26 cellular contexts compared by ENCODE assay signal in the genomic region with DNA sequence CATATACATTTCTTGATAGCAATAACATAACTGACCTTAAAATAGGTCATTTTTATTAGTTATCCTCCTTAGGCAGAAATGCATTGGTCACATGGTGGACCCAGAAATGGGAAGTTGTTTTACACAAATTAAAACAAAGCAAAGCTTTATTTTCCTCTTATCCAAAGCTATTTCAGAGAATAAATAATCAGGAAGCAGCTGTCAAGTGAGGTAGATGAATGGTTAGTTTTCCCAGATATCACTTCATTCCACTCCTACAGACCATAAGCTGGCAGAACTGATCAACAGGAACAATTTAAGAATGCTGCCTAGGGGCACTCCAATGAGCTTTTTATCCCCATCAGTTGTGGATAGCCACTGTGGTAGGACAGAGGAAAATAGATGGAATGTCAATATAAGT. TPM values are rescaled to one million over a fixed set of nuclear protein-coding genes. Genes with fewer than 3 reads are reported as not detected.
DNase-seq lines count a peak whose midpoint lies in the region.
"Had no signal": no experiment of that assay in that cellular context is flagged by ENCODE, and none has a peak within 500 bp of the region (broad histone marks: within the 10 kb centered on the region; RNA-seq: fewer than 3 reads in every experiment).

No MANE protein-coding gene starts in this region.

- DNase-seq in COLO829 (ENCODE audit: low spot score) (peak; percentile 74), SJCRH30 (no peak), foreskin melanocyte (peak; percentile 67), NCI-H1417 (lab: John Stamatoyannopoulos, UW) (no peak)
- DNase-seq in activated CD4-positive, alpha-beta memory T cell treated with anti-CD3 and anti-CD28 coated beads, Interleukin-2, amount 10 ng/mL, durations not matched to agents 7 days and 5 days, result no peak
- no peak for DNase-seq in stimulated activated CD4-positive, alpha-beta T cell treated with anti-CD3 and anti-CD28 coated beads, Interleukin-4, amount 100 ng/mL, for 1 hour
- DNase-seq: 8988T; ACHN; BE2C; C1 segment of cervical spinal cord; CD4-positive, alpha-beta T cell; CD8-positive, alpha-beta T cell; COR-L47; DMS 273 treated with DMSO at 0.1 percent for 48 hours; DMS153; DMS53; DMS79; DND-41; EL; GDM1 had no signal

- no peaks in the 10 kb centered on the region for H3K36me3 ChIP-seq in SJCRH30
- H3K36me3 ChIP-seq: BE2C, BLaER1 had no signal

- peaks cover 2% of the 10 kb centered on the region for H3K4me1 Mint-ChIP-seq in activated CD4-positive, alpha-beta memory T cell treated with anti-CD3 and anti-CD28 coated beads, Interleukin-2, amount 10 ng/mL, durations not matched to agents 7 days and 5 days

- CTCF ChIA-PET in activated CD4-positive, alpha-beta memory T cell treated with anti-CD3 and anti-CD28 coated beads, Interleukin-2, amount 10 ng/mL, durations not matched to agents 7 days and 5 days (lab: Charles Lee), result interaction anchor here (1.0 kb wide), 1 partner anchor 16 kb away, joined by 3 read pairs; the partner anchor contains the start of gene OLIG1

- H3K9me3 ChIP-seq in SJCRH30 (replicated peaks), result no peaks in the 10 kb centered on the region
- H3K9me3 ChIP-seq: BE2C, BLaER1 had no signal

- POLR2A ChIA-PET in activated CD4-positive, alpha-beta memory T cell treated with anti-CD3 and anti-CD28 coated beads, Interleukin-2, amount 10 ng/mL, durations not matched to agents 7 days and 5 days (lab: Charles Lee), result no interaction called here

- H3K4me1 ChIP-seq in SJCRH30, result peaks cover 64% of the 10 kb centered on the region
- H3K4me1 ChIP-seq: BE2C had no signal

- no peak overlapping the region for H3K27ac Mint-ChIP-seq in activated CD4-positive, alpha-beta memory T cell treated with anti-CD3 and anti-CD28 coated beads, Interleukin-2, amount 10 ng/mL, durations not matched to agents 7 days and 5 days
- H3K27ac Mint-ChIP-seq: CD4-positive, alpha-beta T cell; CD8-positive, alpha-beta T cell had no signal

- H3K27me3 Mint-ChIP-seq in activated CD4-positive, alpha-beta memory T cell treated with anti-CD3 and anti-CD28 coated beads, Interleukin-2, amount 10 ng/mL, durations not matched to agents 7 days and 5 days, result peaks cover 39% of the 10 kb centered on the region

- H3K27me3 ChIP-seq in SJCRH30, result no peaks in the 10 kb centered on the region
- H3K27me3 ChIP-seq: BLaER1 had no signal

- H3K4me3 Mint-ChIP-seq in activated CD4-positive, alpha-beta memory T cell treated with anti-CD3 and anti-CD28 coated beads, Interleukin-2, amount 10 ng/mL, durations not matched to agents 7 days and 5 days, result no peak overlapping the region
- H3K4me3 Mint-ChIP-seq: CD14-positive monocyte; CD4-positive, alpha-beta T cell; CD8-positive, alpha-beta T cell had no signal

- no peaks in the 10 kb centered on the region for H3K36me3 Mint-ChIP-seq in activated CD4-positive, alpha-beta memory T cell treated with anti-CD3 and anti-CD28 coated beads, Interleukin-2, amount 10 ng/mL, durations not matched to agents 7 days and 5 days (ENCODE audit: low read depth)
- H3K36me3 Mint-ChIP-seq: CD8-positive, alpha-beta T cell had no signal

- H3K9me3 Mint-ChIP-seq in activated CD4-positive, alpha-beta memory T cell treated with anti-CD3 and anti-CD28 coated beads, Interleukin-2, amount 10 ng/mL, durations not matched to agents 7 days and 5 days, result no peaks in the 10 kb centered on the region
- H3K9me3 Mint-ChIP-seq: CD4-positive, alpha-beta T cell; CD8-positive, alpha-beta T cell had no signal

- peak overlapping the region; percentile 86 for H3K27ac ChIP-seq in SJCRH30
- H3K27ac ChIP-seq: BLaER1 had no signal

- no peak overlapping the region for H3K4me3 ChIP-seq in SJCRH30
- H3K4me3 ChIP-seq: BLaER1, GM12878 had no signal

RNA-seq across cellular contexts. Expression of gene OLIG1, which starts 16.0 kb away (rescaled TPM):
- 2.9 and 3.3 TPM in 2 replicates for total RNA-seq in SJCRH30 (2014; rRNA removed; shearing (Covaris generic))
- total RNA-seq in activated CD4-positive, alpha-beta memory T cell treated with anti-CD3 and anti-CD28 coated beads, Interleukin-2, amount 10 ng/mL, durations not matched to agents 7 days and 5 days, result not detected
- total RNA-seq: A673; CD4-positive, alpha-beta T cell; CD8-positive, alpha-beta T cell; Daoy; G401; GM12878 had no signal

RNA-seq across cellular contexts. Expression of gene OLIG2, which starts 28.3 kb away (rescaled TPM):
- total RNA-seq in SJCRH30 (2014; rRNA removed; shearing (Covaris generic)), result 15.9 and 17.2 TPM in 2 replicates
- not detected for total RNA-seq in activated CD4-positive, alpha-beta memory T cell treated with anti-CD3 and anti-CD28 coated beads, Interleukin-2, amount 10 ng/mL, durations not matched to agents 7 days and 5 days
- total RNA-seq: A673; CD4-positive, alpha-beta T cell; CD8-positive, alpha-beta T cell; G401; GM12878 had no signal

Comparison
In these comparisons a context has a peak if more than half of its experiments do, and no peak if none do; other contexts are left out.
1. DNase-seq: peak in COLO829 (single experiment) and foreskin melanocyte (single experiment); none in SJCRH30 (0 of 2), activated CD4-positive, alpha-beta memory T cell treated with anti-CD3 and anti-CD28 coated beads, Interleukin-2, amount 10 ng/mL, durations not matched to agents 7 days and 5 days (single experiment), stimulated activated CD4-positive, alpha-beta T cell treated with anti-CD3 and anti-CD28 coated beads, Interleukin-4, amount 100 ng/mL, for 1 hour (single experiment) and NCI-H1417 (0 of 3).
2. RNA of gene OLIG2, which starts 28.3 kb away (total RNA-seq): 15.9 to 17.2 TPM in SJCRH30; not detected in activated CD4-positive, alpha-beta memory T cell treated with anti-CD3 and anti-CD28 coated beads, Interleukin-2, amount 10 ng/mL, durations not matched to agents 7 days and 5 days; every median in the first group is over 10 times any median in the second.